Comparison of ENCODE assay signal across 1 cellular context in the genomic region with DNA sequence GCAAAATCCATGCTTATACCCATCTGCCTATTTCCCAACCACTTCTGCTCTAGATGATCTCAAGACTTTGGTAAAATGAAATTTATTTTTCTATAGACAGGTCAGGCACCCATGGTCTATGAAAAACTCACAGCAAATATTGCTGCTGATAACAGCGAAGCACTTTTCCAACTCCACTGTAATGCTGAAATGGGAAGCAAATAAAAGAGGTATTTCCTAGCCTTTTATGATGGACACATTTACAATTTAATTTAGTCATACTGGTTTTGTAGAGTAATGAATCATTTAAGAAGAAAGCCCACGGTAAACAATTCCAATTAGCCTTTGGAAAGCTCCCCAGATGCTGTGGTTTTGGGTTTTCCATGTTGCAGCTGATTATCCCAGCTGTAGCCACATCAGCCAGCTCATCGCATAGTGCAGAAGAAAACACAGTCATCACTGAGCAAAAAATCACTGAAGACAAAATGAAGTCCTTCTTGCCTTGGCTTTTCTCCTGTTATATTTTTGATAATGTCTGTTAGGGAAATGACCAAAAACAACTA.
TF ChIP-seq lines count a peak whose summit lies in the region.

No MANE protein-coding gene starts in this region.

TF ChIP-seq in WTC11, 78 proteins besides CTCF, POLR2A, EP300 and RAD21 (continued from another document):
- no peak for TF ChIP-seq ESRRA (CRISPR knock-in tag; IDR thresholded peaks at IDR 0.05; ENCODE audit: borderline replicate concordance)
- TF ChIP-seq, protein P1, sequence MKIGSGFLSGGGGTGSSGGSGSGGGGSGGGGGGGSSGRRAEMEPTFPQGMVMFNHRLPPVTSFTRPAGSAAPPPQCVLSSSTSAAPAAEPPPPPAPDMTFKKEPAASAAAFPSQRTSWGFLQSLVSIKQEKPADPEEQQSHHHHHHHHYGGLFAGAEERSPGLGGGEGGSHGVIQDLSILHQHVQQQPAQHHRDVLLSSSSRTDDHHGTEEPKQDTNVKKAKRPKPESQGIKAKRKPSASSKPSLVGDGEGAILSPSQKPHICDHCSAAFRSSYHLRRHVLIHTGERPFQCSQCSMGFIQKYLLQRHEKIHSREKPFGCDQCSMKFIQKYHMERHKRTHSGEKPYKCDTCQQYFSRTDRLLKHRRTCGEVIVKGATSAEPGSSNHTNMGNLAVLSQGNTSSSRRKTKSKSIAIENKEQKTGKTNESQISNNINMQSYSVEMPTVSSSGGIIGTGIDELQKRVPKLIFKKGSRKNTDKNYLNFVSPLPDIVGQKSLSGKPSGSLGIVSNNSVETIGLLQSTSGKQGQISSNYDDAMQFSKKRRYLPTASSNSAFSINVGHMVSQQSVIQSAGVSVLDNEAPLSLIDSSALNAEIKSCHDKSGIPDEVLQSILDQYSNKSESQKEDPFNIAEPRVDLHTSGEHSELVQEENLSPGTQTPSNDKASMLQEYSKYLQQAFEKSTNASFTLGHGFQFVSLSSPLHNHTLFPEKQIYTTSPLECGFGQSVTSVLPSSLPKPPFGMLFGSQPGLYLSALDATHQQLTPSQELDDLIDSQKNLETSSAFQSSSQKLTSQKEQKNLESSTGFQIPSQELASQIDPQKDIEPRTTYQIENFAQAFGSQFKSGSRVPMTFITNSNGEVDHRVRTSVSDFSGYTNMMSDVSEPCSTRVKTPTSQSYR (CRISPR knock-in tag; IDR thresholded peaks at IDR 0.05): no peak
- TF ChIP-seq, protein P2, sequence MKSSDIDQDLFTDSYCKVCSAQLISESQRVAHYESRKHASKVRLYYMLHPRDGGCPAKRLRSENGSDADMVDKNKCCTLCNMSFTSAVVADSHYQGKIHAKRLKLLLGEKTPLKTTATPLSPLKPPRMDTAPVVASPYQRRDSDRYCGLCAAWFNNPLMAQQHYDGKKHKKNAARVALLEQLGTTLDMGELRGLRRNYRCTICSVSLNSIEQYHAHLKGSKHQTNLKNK (CRISPR knock-in tag; IDR thresholded peaks at IDR 0.05): no peak
- no peak for TF ChIP-seq GRHL2 (CRISPR knock-in tag; IDR thresholded peaks at IDR 0.05; ENCODE audit: insufficient replicate concordance, severe bottlenecking)
- TF ChIP-seq PREB (CRISPR knock-in tag; IDR thresholded peaks at IDR 0.05; ENCODE audit: borderline replicate concordance): no peak
- TF ChIP-seq NR3C1 (CRISPR knock-in tag; conservative IDR thresholded peaks at IDR 0.05; ENCODE audit: low read depth): no peak
- no peak for TF ChIP-seq MYBL2 (CRISPR knock-in tag; IDR thresholded peaks at IDR 0.05)
- TF ChIP-seq OVOL2 (CRISPR knock-in tag; IDR thresholded peaks at IDR 0.05; ENCODE audit: borderline replicate concordance): no peak
- TF ChIP-seq, protein P3, sequence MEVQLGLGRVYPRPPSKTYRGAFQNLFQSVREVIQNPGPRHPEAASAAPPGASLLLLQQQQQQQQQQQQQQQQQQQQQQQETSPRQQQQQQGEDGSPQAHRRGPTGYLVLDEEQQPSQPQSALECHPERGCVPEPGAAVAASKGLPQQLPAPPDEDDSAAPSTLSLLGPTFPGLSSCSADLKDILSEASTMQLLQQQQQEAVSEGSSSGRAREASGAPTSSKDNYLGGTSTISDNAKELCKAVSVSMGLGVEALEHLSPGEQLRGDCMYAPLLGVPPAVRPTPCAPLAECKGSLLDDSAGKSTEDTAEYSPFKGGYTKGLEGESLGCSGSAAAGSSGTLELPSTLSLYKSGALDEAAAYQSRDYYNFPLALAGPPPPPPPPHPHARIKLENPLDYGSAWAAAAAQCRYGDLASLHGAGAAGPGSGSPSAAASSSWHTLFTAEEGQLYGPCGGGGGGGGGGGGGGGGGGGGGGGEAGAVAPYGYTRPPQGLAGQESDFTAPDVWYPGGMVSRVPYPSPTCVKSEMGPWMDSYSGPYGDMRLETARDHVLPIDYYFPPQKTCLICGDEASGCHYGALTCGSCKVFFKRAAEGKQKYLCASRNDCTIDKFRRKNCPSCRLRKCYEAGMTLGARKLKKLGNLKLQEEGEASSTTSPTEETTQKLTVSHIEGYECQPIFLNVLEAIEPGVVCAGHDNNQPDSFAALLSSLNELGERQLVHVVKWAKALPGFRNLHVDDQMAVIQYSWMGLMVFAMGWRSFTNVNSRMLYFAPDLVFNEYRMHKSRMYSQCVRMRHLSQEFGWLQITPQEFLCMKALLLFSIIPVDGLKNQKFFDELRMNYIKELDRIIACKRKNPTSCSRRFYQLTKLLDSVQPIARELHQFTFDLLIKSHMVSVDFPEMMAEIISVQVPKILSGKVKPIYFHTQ (CRISPR knock-in tag; IDR thresholded peaks at IDR 0.05): no peak
- no peak for TF ChIP-seq ZNF121 (CRISPR knock-in tag; IDR thresholded peaks at IDR 0.05)
- no peak for TF ChIP-seq SOX15 (CRISPR knock-in tag; IDR thresholded peaks at IDR 0.05)
- no peak for TF ChIP-seq E2F1 (CRISPR knock-in tag; IDR thresholded peaks at IDR 0.05)
- no peak for TF ChIP-seq HMGA2 (CRISPR knock-in tag; IDR thresholded peaks at IDR 0.05)
- no peak for TF ChIP-seq ERG (CRISPR knock-in tag; IDR thresholded peaks at IDR 0.05)
